3 cellular contexts compared by ENCODE assay signal in genomic region chr2:142869065-142869460, GRCh38. TPM values are rescaled to one million over a fixed set of nuclear protein-coding genes. Genes with fewer than 3 reads are reported as not detected.
"Had no signal": no experiment of that assay in that cellular context is flagged by ENCODE, and none has a peak within 500 bp of the region (broad histone marks: within the 10 kb centered on the region; RNA-seq: fewer than 3 reads in every experiment).

No MANE protein-coding gene starts in this region.

RNA-seq across cellular contexts. Expression of gene KYNU, which starts 8.4 kb away (rescaled TPM):
- total RNA-seq: activated CD4-positive, alpha-beta memory T cell treated with anti-CD3 and anti-CD28 coated beads for 36 hours; activated CD4-positive, alpha-beta T cell treated with anti-CD3 and anti-CD28 coated beads, Interleukin-2, amount 10 ng/mL, durations not matched to agents 7 days and 5 days; activated naive CD4-positive, alpha-beta T cell treated with anti-CD3 and anti-CD28 coated beads, Interleukin-2, amount 50 U/mL, for 72 hours had no signal
